In the genomic region with DNA sequence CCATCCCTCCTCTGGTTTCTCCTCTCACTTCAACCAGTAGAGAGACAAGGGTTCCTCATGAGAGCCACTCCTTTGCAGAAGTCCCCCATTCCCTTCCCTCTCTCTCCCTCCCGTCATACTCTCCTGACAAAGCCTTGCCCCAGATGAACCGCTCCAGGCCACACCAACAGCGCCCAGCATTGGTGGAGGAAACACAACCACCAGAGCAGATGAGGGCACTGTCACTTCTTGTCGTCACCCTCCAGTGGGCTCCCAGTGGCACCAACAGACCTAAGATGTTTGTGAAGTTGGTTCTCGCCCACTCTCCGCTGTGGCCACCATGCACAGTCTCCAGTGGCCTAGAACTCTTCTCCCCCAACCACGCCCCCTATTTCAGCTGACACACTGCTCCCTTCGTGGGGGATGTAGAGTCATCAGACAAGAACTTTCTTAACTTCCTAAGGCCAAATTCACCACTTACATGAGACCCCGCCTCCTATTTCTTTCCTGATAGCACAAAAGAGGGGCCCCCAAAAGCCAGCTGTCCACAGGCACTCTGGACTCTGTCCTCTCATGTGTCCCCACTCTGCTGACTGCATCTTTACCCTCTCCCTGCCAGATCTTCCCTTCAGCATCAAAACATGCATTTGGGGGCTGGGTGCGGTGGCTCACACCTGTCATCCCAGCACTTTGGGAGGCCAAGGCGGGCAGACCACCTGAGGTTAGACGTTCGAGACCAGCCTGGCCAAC, we compare ENCODE assay signal across 19 cellular contexts. TPM values are rescaled to one million over a fixed set of nuclear protein-coding genes. Genes with fewer than 3 reads are reported as not detected.
A peak's percentile ranks its signal among the peaks of the same experiment; 100 is the strongest.
DNase-seq lines count a peak whose midpoint lies in the region; ATAC-seq, FAIRE-seq and TF ChIP-seq lines count a peak whose summit lies in the region.
"Had no signal": no experiment of that assay in that cellular context is flagged by ENCODE, and none has a peak within 500 bp of the region (broad histone marks: within the 10 kb centered on the region; RNA-seq: fewer than 3 reads in every experiment).

No MANE protein-coding gene starts in this region.

- CTCF ChIA-PET in CD4-positive, alpha-beta memory T cell (lab: Charles Lee; ENCODE audit: partially characterized antibody), result interaction anchor here (4.0 to 7.6 kb wide), 2 partner anchors 86 to 292 kb away, joined by 45 to 107 read pairs; no protein-coding TSS in a partner anchor

- intact Hi-C loops in kidney (cut with DNase I), result loop anchor here (5.0 to 10.0 kb wide), 2 partner anchors 219 to 296 kb away; no protein-coding TSS in a partner anchor
- intact Hi-C loops in upper lobe of right lung (cut with DNase I), result loop anchor here (5.0 kb wide), 2 partner anchors 84 to 214 kb away; no protein-coding TSS in a partner anchor
- intact Hi-C loops in CD4-positive, alpha-beta memory T cell (cut with micrococcal nuclease), result no loop called here

- H3K27ac ChIP-seq in SJSA1 (peak overlapping the region; percentile 98), kidney (ENCODE audit: low read depth in 2 of 2, low read length in 2 of 2) (no peak overlapping the region), upper lobe of right lung (no peak overlapping the region)
- no peak overlapping the region for H3K27ac ChIP-seq in CD4-positive, alpha-beta memory T cell (ENCODE audit: low read depth, low read length)

- H3K36me3 Mint-ChIP-seq in CD4-positive, alpha-beta memory T cell, result no peaks in the 10 kb centered on the region
- H3K36me3 Mint-ChIP-seq: activated naive CD8-positive, alpha-beta T cell had no signal

- DNase-seq in ELR (ENCODE audit: low read depth) (peak; percentile 61), SJSA1 (ENCODE audit: low read depth in 1 of 2, low spot score in 2 of 2) (no peak), kidney (peak; percentile 46), upper lobe of right lung (peak; percentile 51), DMS153 treated with DMSO at 0.1 percent for 48 hours (lab: John Stamatoyannopoulos, UW; ENCODE audit: unreplicated experiment) (no peak), C1 segment of cervical spinal cord (lab: John Stamatoyannopoulos, UW) (no peak)
- no peak for DNase-seq in CD4-positive, alpha-beta memory T cell
- DNase-seq: activated B cell treated with CpG ODN at 0.5 μM for 24 hours; DMS79 treated with DMSO at 0.1 percent for 48 hours; NCI-H1092 treated with DMSO at 0.1 percent for 48 hours; NCI-H2107; NCI-H524; SHP77; stimulated activated CD4-positive, alpha-beta T cell treated with anti-CD3 and anti-CD28 coated beads, Interleukin-2, amount 100 ng/mL, for 48 hours had no signal

- peaks cover 9 to 33% of the 10 kb centered on the region in 2 donors for H3K27me3 Mint-ChIP-seq in CD4-positive, alpha-beta memory T cell

- H3K4me1 ChIP-seq in SJSA1 (replicated peaks) (peaks cover 53% of the 10 kb centered on the region), kidney (ENCODE audit: control insufficient read depth in 1 of 2, insufficient read depth in 1 of 2, low read depth in 1 of 2, low read length in 2 of 2) (peaks cover 8 to 16% of the 10 kb centered on the region in 2 donors), upper lobe of right lung (peaks cover 26% of the 10 kb centered on the region)
- H3K4me1 ChIP-seq in CD4-positive, alpha-beta memory T cell (ENCODE audit: insufficient read depth, low read length), result peaks cover 15% of the 10 kb centered on the region

- no peaks in the 10 kb centered on the region for H3K9me3 ChIP-seq in SJSA1 (replicated peaks)
- no peaks in the 10 kb centered on the region for H3K9me3 ChIP-seq in kidney (ENCODE audit: control insufficient read depth in 1 of 2, low read length in 2 of 2)
- H3K9me3 ChIP-seq in upper lobe of right lung, result no peaks in the 10 kb centered on the region
- H3K9me3 ChIP-seq in CD4-positive, alpha-beta memory T cell (ENCODE audit: control insufficient read depth in 1 of 2, low read length in 2 of 2), result no peaks in the 10 kb centered on the region

- H3K27ac Mint-ChIP-seq in CD4-positive, alpha-beta memory T cell, result peak overlapping the region in 1 of 7 donors; percentile 57
- H3K27ac Mint-ChIP-seq: activated B cell treated with CpG ODN at 0.5 μM for 24 hours; activated naive CD8-positive, alpha-beta T cell; activated T-helper 1 cell treated with anti-CD3 and anti-CD28 coated beads, Interleukin-12 subunit alpha, Interleukin-12 subunit beta, Interleukin-2, Interleukin-4 antibody, amounts not matched to agents 30 ng/mL and 10 ng/mL and 1 ng/mL, durations not matched to agents 14 hours and 24 hours and 36 hours had no signal

- H3K36me3 ChIP-seq in SJSA1, result no peaks in the 10 kb centered on the region
- H3K36me3 ChIP-seq in kidney (ENCODE audit: control insufficient read depth in 1 of 2, insufficient read depth in 2 of 2, low read length in 2 of 2), result no peaks in the 10 kb centered on the region
- H3K36me3 ChIP-seq in upper lobe of right lung, result no peaks in the 10 kb centered on the region
- H3K36me3 ChIP-seq in CD4-positive, alpha-beta memory T cell (ENCODE audit: insufficient read depth, low read length), result no peaks in the 10 kb centered on the region

- H3K4me3 Mint-ChIP-seq in CD4-positive, alpha-beta memory T cell, result no peak overlapping the region
- H3K4me3 Mint-ChIP-seq: activated B cell treated with CpG ODN at 0.5 μM for 24 hours; activated naive CD8-positive, alpha-beta T cell; activated T-helper 1 cell treated with anti-CD3 and anti-CD28 coated beads, Interleukin-12 subunit alpha, Interleukin-12 subunit beta, Interleukin-2, Interleukin-4 antibody, amounts not matched to agents 30 ng/mL and 10 ng/mL and 1 ng/mL, durations not matched to agents 14 hours and 24 hours and 36 hours had no signal

- H3K9me3 Mint-ChIP-seq in CD4-positive, alpha-beta memory T cell, result no peaks in the 10 kb centered on the region
- H3K9me3 Mint-ChIP-seq: activated B cell treated with CpG ODN at 0.5 μM for 24 hours; activated T-helper 1 cell treated with anti-CD3 and anti-CD28 coated beads, Interleukin-12 subunit alpha, Interleukin-12 subunit beta, Interleukin-2, Interleukin-4 antibody, amounts not matched to agents 30 ng/mL and 10 ng/mL and 1 ng/mL, durations not matched to agents 14 hours and 24 hours and 36 hours had no signal

- ATAC-seq in upper lobe of right lung, result no peak

- TF ChIP-seq CTCF in kidney (IDR thresholded peaks at IDR 0.05; ENCODE audit: borderline replicate concordance, extremely low read depth, insufficient read depth) (no peak), upper lobe of right lung (IDR thresholded peaks at IDR 0.05) (no peak)

- H3K27me3 ChIP-seq in SJSA1 (replicated peaks) (no peaks in the 10 kb centered on the region), upper lobe of right lung (no peaks in the 10 kb centered on the region)
- no peaks in the 10 kb centered on the region for H3K27me3 ChIP-seq in CD4-positive, alpha-beta memory T cell (ENCODE audit: insufficient read depth, low read length)

- no peak overlapping the region for H3K9ac ChIP-seq in kidney (ENCODE audit: low read length in 2 of 2)
- H3K9ac ChIP-seq: parathyroid adenoma had no signal

- no peak for FAIRE-seq in kidney (lab: Jason Lieb, UNC)

- H3K4me3 ChIP-seq in SJSA1 (no peak overlapping the region), kidney (ENCODE audit: low read length in 2 of 2) (no peak overlapping the region), upper lobe of right lung (no peak overlapping the region)
- no peak overlapping the region for H3K4me3 ChIP-seq in CD4-positive, alpha-beta memory T cell (ENCODE audit: low read length in 2 of 2)

- peaks cover 4 to 15% (median 6%) of the 10 kb centered on the region in 4 donors for H3K4me1 Mint-ChIP-seq in CD4-positive, alpha-beta memory T cell

- POLR2A ChIA-PET in CD4-positive, alpha-beta memory T cell (lab: Charles Lee; ENCODE audit: partially characterized antibody), result no interaction called here

RNA-seq across cellular contexts. Expression of gene PLEKHG6, which starts 29.2 kb away (rescaled TPM):
- total RNA-seq in SJSA1 (2014; rRNA removed; shearing (Covaris generic)), result 0.08 TPM in 1 of 2 replicates, not detected in the other
- total RNA-seq in kidney (2.5 TPM), upper lobe of right lung (5.1 TPM)
- 2.9 TPM for polyA plus RNA-seq in kidney (ENCODE audit: insufficient read depth, low read depth, low replicate concordance)
- total RNA-seq in CD4-positive, alpha-beta memory T cell, result not detected
- under 1 TPM in 1 of 2 donors, not detected in 1; 0.22 TPM for polyA plus RNA-seq in CD4-positive, alpha-beta memory T cell
- total RNA-seq: activated B cell treated with CpG ODN at 0.5 μM for 24 hours; activated T-helper 1 cell treated with anti-CD3 and anti-CD28 coated beads, Interleukin-12 subunit alpha, Interleukin-12 subunit beta, Interleukin-2, Interleukin-4 antibody, amounts not matched to agents 30 ng/mL and 10 ng/mL and 1 ng/mL, durations not matched to agents 14 hours and 24 hours and 36 hours; T-helper 1 cell treated with Interleukin-12 subunit alpha and Interleukin-12 subunit beta and Interleukin-4 antibody, amounts not matched to agents 30 ng/mL and 1 ng/mL, for 36 hours had no signal
- polyA plus RNA-seq: BJ had no signal

Comparison
In these comparisons a context has a peak if more than half of its experiments do, and no peak if none do; other contexts are left out.
1. DNase-seq: peak in ELR (single experiment), kidney (single experiment) and upper lobe of right lung (single experiment); none in SJSA1 (0 of 2), DMS153 treated with DMSO at 0.1 percent for 48 hours (single experiment), C1 segment of cervical spinal cord (0 of 14) and CD4-positive, alpha-beta memory T cell (0 of 5).